ENCODE assay signal across 19 cellular contexts in the genomic region with DNA sequence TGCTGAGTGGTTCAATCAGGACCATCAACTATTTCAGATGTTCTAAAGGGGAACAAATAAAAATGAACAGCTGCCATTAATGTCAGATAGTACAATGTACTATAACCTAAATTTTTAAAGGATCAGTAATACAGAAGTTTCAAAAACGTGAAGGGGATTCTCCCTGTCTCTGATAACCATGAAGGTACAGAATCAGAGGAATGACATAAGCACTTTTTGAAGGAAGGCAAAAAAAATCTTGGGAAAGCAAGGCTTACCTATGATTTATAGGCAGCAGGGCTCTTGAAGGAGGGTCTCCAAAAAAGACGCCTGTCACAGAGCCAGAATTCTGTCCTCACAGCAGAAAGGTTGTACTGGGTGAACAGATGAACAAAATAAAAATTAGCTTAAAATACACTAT. TPM values are rescaled to one million over a fixed set of nuclear protein-coding genes. Genes with fewer than 3 reads are reported as not detected.
A peak's percentile ranks its signal among the peaks of the same experiment; 100 is the strongest.
DNase-seq lines count a peak whose midpoint lies in the region; ATAC-seq and TF ChIP-seq lines count a peak whose summit lies in the region.
"Had no signal": no experiment of that assay in that cellular context is flagged by ENCODE, and none has a peak within 500 bp of the region (broad histone marks: within the 10 kb centered on the region; RNA-seq: fewer than 3 reads in every experiment).

No MANE protein-coding gene starts in this region.

- peaks cover 3% of the 10 kb centered on the region for H3K9me3 Mint-ChIP-seq in activated naive CD4-positive, alpha-beta T cell treated with anti-CD3 and anti-CD28 coated beads, Interleukin-2, amount 10 ng/mL, durations not matched to agents 7 days and 5 days

- H3K36me3 ChIP-seq in Panc1 (ENCODE audit: control insufficient read depth, insufficient read depth, low read length) = peaks cover 56% of the 10 kb centered on the region
- no peaks in the 10 kb centered on the region for H3K36me3 ChIP-seq in colonic mucosa

- CTCF ChIA-PET in activated naive CD4-positive, alpha-beta T cell treated with anti-CD3 and anti-CD28 coated beads, Interleukin-2, amount 10 ng/mL, durations not matched to agents 7 days and 5 days (lab: Charles Lee) = no interaction called here
- CTCF ChIA-PET in Panc1 (lab: Charles Lee) = no interaction called here

- intact Hi-C loops in Panc1 (cut with micrococcal nuclease; ENCODE audit: unreplicated experiment) (no loop called here), colonic mucosa (cut with DNase I) (no loop called here)

- H3K27ac ChIP-seq in Panc1 (ENCODE audit: low read length) (peak overlapping the region; percentile 4; the same call in 1 of the 2 replicates), colonic mucosa (peak overlapping the region; percentile 58)
- H3K27ac ChIP-seq: BLaER1 treated with 17β-estradiol and CSF1 and Interleukin-3, amounts not matched to agents 10 nM and 100 nM had no signal

- no TSS peak for BruUV-seq in Panc1 (replicated peaks; lab: Mats Ljungman, UMichigan)

- POLR2A ChIA-PET in Panc1 (lab: Charles Lee) = interaction anchor here (0.6 kb wide), 1 partner anchor 11 kb away, joined by 3 read pairs; no protein-coding TSS in a partner anchor

- H3K27me3 ChIP-seq in Panc1 (ENCODE audit: control insufficient read depth, insufficient read depth, low read length) (no peaks in the 10 kb centered on the region), colonic mucosa (no peaks in the 10 kb centered on the region)
- H3K27me3 ChIP-seq: BLaER1 treated with 17β-estradiol and CSF1 and Interleukin-3, amounts not matched to agents 10 nM and 100 nM had no signal

- no peak for ATAC-seq in Panc1
- no peak for ATAC-seq in HG03039 (IDR thresholded peaks at IDR 0.05; ENCODE audit: unreplicated experiment)
- ATAC-seq: GM12878, HepG2 had no signal

- H3K36me3 Mint-ChIP-seq in activated naive CD4-positive, alpha-beta T cell treated with anti-CD3 and anti-CD28 coated beads, Interleukin-2, amount 10 ng/mL, durations not matched to agents 7 days and 5 days = peaks cover 79% of the 10 kb centered on the region

- H3K27ac Mint-ChIP-seq in activated naive CD4-positive, alpha-beta T cell treated with anti-CD3 and anti-CD28 coated beads, Interleukin-2, amount 10 ng/mL, durations not matched to agents 7 days and 5 days = peak overlapping the region; percentile 20
- H3K27ac Mint-ChIP-seq: B cell had no signal

- TF ChIP-seq CTCF in Panc1 (IDR thresholded peaks at IDR 0.05) (no peak), colonic mucosa (IDR thresholded peaks at IDR 0.05) (no peak), foreskin fibroblast (IDR thresholded peaks at IDR 0.05; ENCODE audit: low read depth, low read length) (no peak)

- H3K9ac ChIP-seq in colonic mucosa (ENCODE audit: low read depth in 2 of 2, low read length in 2 of 2) = no peak overlapping the region
- H3K9ac ChIP-seq: BLaER1 treated with 17β-estradiol and CSF1 and Interleukin-3, amounts not matched to agents 10 nM and 100 nM had no signal

- H3K4me3 ChIP-seq in Panc1 (ENCODE audit: low read depth in 2 of 2, low read length in 2 of 2) = no peak overlapping the region
- no peak overlapping the region for H3K4me3 ChIP-seq in colonic mucosa
- no peak overlapping the region for H3K4me3 ChIP-seq in foreskin fibroblast (ENCODE audit: low read depth in 1 of 2, low read length in 2 of 2)
- H3K4me3 ChIP-seq: BLaER1 treated with 17β-estradiol and CSF1 and Interleukin-3, amounts not matched to agents 10 nM and 100 nM; GM12878 had no signal

- H3K9me3 ChIP-seq in Panc1 (ENCODE audit: control insufficient read depth, insufficient read depth, low read depth, low read length) (no peaks in the 10 kb centered on the region), colonic mucosa (no peaks in the 10 kb centered on the region)
- H3K9me3 ChIP-seq: BLaER1 treated with 17β-estradiol and CSF1 and Interleukin-3, amounts not matched to agents 10 nM and 100 nM had no signal

- H3K4me1 ChIP-seq in Panc1 (ENCODE audit: control insufficient read depth, insufficient read depth, low read length) (peaks cover 4% of the 10 kb centered on the region; the same call in 1 of the 2 replicates), colonic mucosa (peaks cover 4% of the 10 kb centered on the region)
- H3K4me1 ChIP-seq: BLaER1 treated with 17β-estradiol and CSF1 and Interleukin-3, amounts not matched to agents 10 nM and 100 nM had no signal

- H3K4me3 Mint-ChIP-seq in activated naive CD4-positive, alpha-beta T cell treated with anti-CD3 and anti-CD28 coated beads, Interleukin-2, amount 10 ng/mL, durations not matched to agents 7 days and 5 days = no peak overlapping the region
- H3K4me3 Mint-ChIP-seq: B cell; CD8-positive, alpha-beta memory T cell had no signal

- in situ Hi-C loops in Panc1 (cut with HindIII; ENCODE audit: low pct_unique_long_range_greater_than_20kb, low sequenced_read_pairs) = no loop called here

- DNase-seq in activated naive CD4-positive, alpha-beta T cell treated with anti-CD3 and anti-CD28 coated beads, Interleukin-2, amount 10 ng/mL, durations not matched to agents 7 days and 5 days = no peak
- no peak for DNase-seq in activated naive CD4-positive, alpha-beta T cell (lab: John Stamatoyannopoulos, UW)
- DNase-seq in Panc1 (ENCODE audit: low read depth, low spot score) (no peak), colonic mucosa (no peak), foreskin fibroblast (no peak)
- no peak for DNase-seq in stimulated activated CD4-positive, alpha-beta T cell treated with anti-CD3 and anti-CD28 coated beads, Interleukin-2, amount 100 ng/mL, for 48 hours
- DNase-seq: 8988T; CD8-positive, alpha-beta memory T cell; COR-L47; DMS 273 treated with DMSO at 0.1 percent for 48 hours; DMS53; DND-41; EL; HCEC 1CT had no signal

- no peaks in the 10 kb centered on the region for H3K27me3 Mint-ChIP-seq in activated naive CD4-positive, alpha-beta T cell treated with anti-CD3 and anti-CD28 coated beads, Interleukin-2, amount 10 ng/mL, durations not matched to agents 7 days and 5 days
- H3K27me3 Mint-ChIP-seq: B cell; CD8-positive, alpha-beta memory T cell had no signal

- peaks cover 61% of the 10 kb centered on the region for H3K4me1 Mint-ChIP-seq in activated naive CD4-positive, alpha-beta T cell treated with anti-CD3 and anti-CD28 coated beads, Interleukin-2, amount 10 ng/mL, durations not matched to agents 7 days and 5 days

RNA-seq across cellular contexts. Expression of gene DEK, which starts 20.1 kb away (rescaled TPM):
- total RNA-seq in Panc1 (2021; ENCODE audit: unreplicated experiment) (177 TPM), colonic mucosa (100 to 1,000 TPM; 113 to 145 TPM)
- 93.0 TPM for polyA plus RNA-seq in Panc1 (2012; ENCODE audit: insufficient read length)
